Comparison of ENCODE assay signal across 25 cellular contexts in the genomic region with DNA sequence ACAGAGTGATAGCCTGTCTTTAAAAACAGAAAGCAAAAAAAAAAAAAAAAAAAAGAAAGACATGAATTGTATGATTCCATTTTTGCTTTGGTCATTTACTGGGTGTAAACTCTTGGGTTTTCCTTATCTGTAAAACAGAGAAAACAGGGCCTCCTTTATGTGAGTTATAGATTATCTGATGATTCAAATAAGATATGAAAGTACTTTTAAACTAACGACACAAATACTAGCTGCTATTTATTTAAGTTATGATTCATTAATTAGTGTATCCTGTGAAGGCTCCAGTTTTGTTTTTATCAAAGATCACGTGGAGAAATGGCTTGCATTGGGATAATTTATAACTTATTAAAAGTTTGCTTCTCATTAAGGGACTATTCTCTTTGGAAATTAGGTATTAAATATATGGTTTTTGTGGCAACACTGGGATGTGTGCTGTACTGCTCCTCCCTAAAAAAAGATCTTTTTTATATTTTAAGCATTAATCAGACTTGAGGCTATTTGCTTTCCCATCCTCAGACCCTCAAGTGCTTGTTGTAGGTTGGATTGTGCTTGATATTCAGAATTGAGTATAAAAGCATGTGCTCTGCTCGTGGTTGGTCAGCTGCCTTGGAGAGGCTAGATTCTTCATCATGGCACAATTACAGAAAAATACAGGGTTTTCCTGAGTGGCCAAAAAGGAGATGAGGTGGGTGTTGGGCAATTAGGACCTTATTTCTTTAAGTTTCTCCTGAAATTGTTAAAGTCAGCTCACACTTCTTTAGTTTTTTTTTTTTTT. TPM values are rescaled to one million over a fixed set of nuclear protein-coding genes. Genes with fewer than 3 reads are reported as not detected.
DNase-seq lines count a peak whose midpoint lies in the region; ATAC-seq, FAIRE-seq and TF ChIP-seq lines count a peak whose summit lies in the region.
"Had no signal": no experiment of that assay in that cellular context is flagged by ENCODE, and none has a peak within 500 bp of the region (broad histone marks: within the 10 kb centered on the region; RNA-seq: fewer than 3 reads in every experiment).

No MANE protein-coding gene starts in this region.

- H3K36me3 ChIP-seq in GM12878 (ENCODE audit: control insufficient read depth in 2 of 2, insufficient read depth in 2 of 2, low read length in 1 of 2) = no peaks in the 10 kb centered on the region
- H3K36me3 ChIP-seq: HAP-1 had no signal

- SMC1A ChIA-PET in GM12878 (lab: Charles Lee; ENCODE audit: uncharacterized antibody, unreplicated experiment) = interaction anchor here (0.7 kb wide), 1 partner anchor 364 kb away, joined by 3 read pairs; no protein-coding TSS in a partner anchor

- CTCF ChIA-PET in GM12878 (lab: Yijun Ruan, JAX) = interaction anchor here (1.0 kb wide), 1 partner anchor 10 kb away, joined by 3 read pairs; no protein-coding TSS in a partner anchor

- no peaks in the 10 kb centered on the region for H3K9me3 ChIP-seq in GM12878 (replicated peaks; ENCODE audit: control insufficient read depth, insufficient read depth, low read length)
- H3K9me3 ChIP-seq: BLaER1, HAP-1 had no signal

- no peak overlapping the region for H3K27ac ChIP-seq in GM12878 (ENCODE audit: control insufficient read depth, insufficient read depth)
- H3K27ac ChIP-seq: 22Rv1, BLaER1, C4-2B had no signal

- H4K20me1 ChIP-seq in GM12878 (ENCODE audit: control insufficient read depth, insufficient read depth) = no peaks in the 10 kb centered on the region

- TF ChIP-seq EP300 in GM12878 (IDR thresholded peaks at IDR 0.05; ENCODE audit: borderline replicate concordance in 1 of 2, control insufficient read depth in 1 of 2, low read depth in 2 of 2, low read length in 2 of 2) = no peak

- intact Hi-C loops in GM12878 (cut with micrococcal nuclease; ENCODE audit: unreplicated experiment) = no loop called here

- DNase-seq in COLO829 (ENCODE audit: low spot score) (peak; percentile 67), SK-MEL-5 (ENCODE audit: low read depth, low spot score) (peak; percentile 73), GM12878 (ENCODE audit: low read depth, low spot score) (no peak), foreskin melanocyte (peak; percentile 81), SIG-M5 treated with dmso at 0.1 percent for 504 hours (lab: John Stamatoyannopoulos, UW; ENCODE audit: unreplicated experiment) (no peak), HCEC 1CT (no peak), frontal cortex (ENCODE audit: low spot score in 2 of 2) (no peak)
- DNase-seq: CD4-positive, CD25-positive, alpha-beta regulatory T cell; CD8-positive, alpha-beta T cell; DMS53; DMS79 treated with DMSO at 0.1 percent for 48 hours; GF-D8; GOT3 had no signal

- H3K9ac ChIP-seq in GM12878 (ENCODE audit: control insufficient read depth, insufficient read depth, low read length) = no peak overlapping the region
- H3K9ac ChIP-seq: BLaER1 had no signal

- peak; percentile 33 for ATAC-seq in GM12878
- ATAC-seq in SK-N-SH treated with all-trans-retinoic acid at 6 μM for 48 hours = no peak
- ATAC-seq: CD8-positive, alpha-beta T cell had no signal

- no peak for TF ChIP-seq RAD21 in GM12878 (IDR thresholded peaks at IDR 0.05; ENCODE audit: insufficient read depth, low read depth, low read length)

- H3K4me2 ChIP-seq in GM12878 (ENCODE audit: control insufficient read depth, insufficient read depth) = no peak overlapping the region
- H3K4me2 ChIP-seq: BLaER1 had no signal

- 0% methylated on average over 3 of the region's 3 CpGs for WGBS in GM12878 (ENCODE audit: insufficient coverage, insufficient replicate concordance, low lambda C conversion rate, missing lambda C conversion rate)

- POLR2A ChIA-PET in GM12878 (lab: Charles Lee) = no interaction called here

- H3K79me2 ChIP-seq in GM12878 (ENCODE audit: control insufficient read depth, insufficient read depth, low read length) = no peaks in the 10 kb centered on the region

- RAD21 ChIA-PET in GM12878 (lab: Charles Lee; ENCODE audit: unreplicated experiment) = no interaction called here

- FAIRE-seq in GM12878 (lab: Jason Lieb, UNC) = no peak
- no peak for FAIRE-seq in frontal cortex (lab: Jason Lieb, UNC)
- FAIRE-seq: A204.1, GM19239, H54 had no signal

- H3K4me3 ChIP-seq in GM12878 = no peak overlapping the region
- H3K4me3 ChIP-seq: BLaER1, HAP-1 had no signal

- no peak for TF ChIP-seq CTCF in GM12878 (IDR thresholded peaks at IDR 0.05 in 2 of 3, conservative IDR thresholded peaks at IDR 0.05 in 1 of 3; ENCODE audit: control insufficient read depth in 2 of 3, extremely low read depth in 1 of 3, insufficient read depth in 1 of 3, low read depth in 3 of 3, low read length in 3 of 3)

- H2AFZ ChIP-seq in GM12878 (ENCODE audit: control insufficient read depth, low read depth, low read length) = no peak overlapping the region

- in situ Hi-C loops in SK-MEL-5 (cut with HindIII; ENCODE audit: low pct_unique_long_range_greater_than_20kb, low sequenced_read_pairs) = no loop called here
- in situ Hi-C loops in GM12878 (cut with MboI) = no loop called here

- H3K4me1 ChIP-seq in GM12878 (ENCODE audit: control insufficient read depth, insufficient read depth, low read length) = no peaks in the 10 kb centered on the region
- H3K4me1 ChIP-seq: HAP-1 had no signal

- H3K27me3 ChIP-seq in GM12878 (replicated peaks in 1 of 2; ENCODE audit: control insufficient read depth in 2 of 2, insufficient read depth in 2 of 2, low read length in 1 of 2) = no peaks in the 10 kb centered on the region
- H3K27me3 ChIP-seq: BLaER1 had no signal

- no peak for TF ChIP-seq POLR2A in GM12878 (IDR thresholded peaks at IDR 0.05; ENCODE audit: low read depth, low read length)

- no TSS peak for BruUV-seq in GM12878 (replicated peaks; lab: Mats Ljungman, UMichigan)

TF ChIP-seq in GM12878, 131 proteins besides CTCF, POLR2A, EP300 and RAD21 (continues in another document):
- TF ChIP-seq E4F1 (IDR thresholded peaks at IDR 0.05; ENCODE audit: borderline replicate concordance, partially characterized antibody) = no peak
- TF ChIP-seq TCF12 (IDR thresholded peaks at IDR 0.05; ENCODE audit: low read depth, low read length) = no peak
- no peak for TF ChIP-seq CBX5 (IDR thresholded peaks at IDR 0.05; ENCODE audit: low read depth)

TF ChIP-seq in SK-N-SH treated with all-trans-retinoic acid at 6 μM for 48 hours, 23 proteins besides CTCF, POLR2A, EP300 and RAD21 (continues in another document):
- TF ChIP-seq ZNF565 (CRISPR knock-in tag; conservative IDR thresholded peaks at IDR 0.05; ENCODE audit: low read depth) (no peak), ZNF70 (CRISPR knock-in tag; IDR thresholded peaks at IDR 0.05) (no peak), ZFP3 (CRISPR knock-in tag; IDR thresholded peaks at IDR 0.05) (no peak)
- TF ChIP-seq, protein P1, sequence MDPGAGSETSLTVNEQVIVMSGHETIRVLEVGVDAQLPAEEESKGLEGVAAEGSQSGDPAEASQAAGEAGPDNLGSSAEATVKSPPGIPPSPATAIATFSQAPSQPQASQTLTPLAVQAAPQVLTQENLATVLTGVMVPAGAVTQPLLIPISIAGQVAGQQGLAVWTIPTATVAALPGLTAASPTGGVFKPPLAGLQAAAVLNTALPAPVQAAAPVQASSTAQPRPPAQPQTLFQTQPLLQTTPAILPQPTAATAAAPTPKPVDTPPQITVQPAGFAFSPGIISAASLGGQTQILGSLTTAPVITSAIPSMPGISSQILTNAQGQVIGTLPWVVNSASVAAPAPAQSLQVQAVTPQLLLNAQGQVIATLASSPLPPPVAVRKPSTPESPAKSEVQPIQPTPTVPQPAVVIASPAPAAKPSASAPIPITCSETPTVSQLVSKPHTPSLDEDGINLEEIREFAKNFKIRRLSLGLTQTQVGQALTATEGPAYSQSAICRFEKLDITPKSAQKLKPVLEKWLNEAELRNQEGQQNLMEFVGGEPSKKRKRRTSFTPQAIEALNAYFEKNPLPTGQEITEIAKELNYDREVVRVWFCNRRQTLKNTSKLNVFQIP (CRISPR knock-in tag; IDR thresholded peaks at IDR 0.05; ENCODE audit: borderline replicate concordance, low read depth) = no peak

RNA-seq across cellular contexts. Expression of gene NRG3, which starts 39.9 kb away (rescaled TPM):
- total RNA-seq in SK-MEL-5 (2014; rRNA removed; shearing (Covaris generic)) = 4.1 and 4.6 TPM in 2 replicates
- polyA plus RNA-seq in SK-MEL-5 (2015; cell fraction: cytosol; rRNA removed) = 8.9 and 12.3 TPM in 2 replicates
- 10.9 and 16.8 TPM in 2 replicates for polyA plus RNA-seq in SK-MEL-5 (2015; cell fraction: nucleus; rRNA removed)
- not detected in 2 replicates for total RNA-seq in GM12878 (2013; cell fraction: nucleolus; rRNA removed)
- total RNA-seq in GM12878 (2014; rRNA removed) = 0.05 and 0.11 TPM in 2 replicates
- total RNA-seq in GM12878 (2014; rRNA removed; fragmentation: Illumina TruSeq; extraction: Trizol) = 0.14 and 0.22 TPM in 2 replicates
- total RNA-seq in GM12878 (2021) = 0.41 and 0.45 TPM in 2 replicates
- polyA plus RNA-seq in GM12878 (2011; ENCODE audit: low read depth) = not detected
- 0.03 TPM in 1 of 2 replicates, not detected in the other for polyA plus RNA-seq in GM12878 (2011; rRNA removed)
- polyA plus RNA-seq in GM12878 (2011; cell fraction: cytosol; rRNA removed) = 0.04 and 0.07 TPM in 2 replicates
- 0.06 and 0.16 TPM in 2 replicates for polyA plus RNA-seq in GM12878 (2011; cell fraction: nucleus; rRNA removed)
- 0.06 TPM in 1 of 2 replicates, not detected in the other for polyA plus RNA-seq in GM12878 (2012)
- polyA plus RNA-seq in GM12878 (2014; fragmentation: Illumina TruSeq; extraction: Trizol) = 0.24 and 0.29 TPM in 2 replicates
- under 1 TPM in 1 of 2 experiments, not detected in 1; 0.15 TPM for polyA plus RNA-seq in GM12878 (2014; fragmentation: Nextera tagmentation; extraction: Ambion mirVana)
- polyA plus RNA-seq in GM12878 (2014; rRNA removed) = 0.08 and 0.17 TPM in 2 replicates
- polyA plus RNA-seq in GM12878 (2016; fragmentation: Nextera tagmentation; extraction: Ambion mirVana) = not detected
- polyA minus RNA-seq in GM12878 (2011; rRNA and poly(A)+ RNA removed) = not detected in 2 replicates
- not detected in 2 replicates for polyA minus RNA-seq in GM12878 (2011; cell fraction: cytosol; rRNA and poly(A)+ RNA removed)
- not detected in 2 replicates for polyA minus RNA-seq in GM12878 (2011; cell fraction: nucleus; rRNA and poly(A)+ RNA removed)
- 12.2 TPM for total RNA-seq in frontal cortex
- total RNA-seq: B cell; CD4-positive, CD25-positive, alpha-beta regulatory T cell; CD8-positive, alpha-beta T cell; Daoy; G401 had no signal
- polyA plus RNA-seq: AG04450; CD4-positive, CD25-positive, alpha-beta regulatory T cell had no signal

Comparison
In these comparisons a context has a peak if more than half of its experiments do, and no peak if none do; other contexts are left out.
1. DNase-seq: peak in COLO829 (single experiment), SK-MEL-5 (single experiment) and foreskin melanocyte (single experiment); none in GM12878 (single experiment), SIG-M5 treated with dmso at 0.1 percent for 504 hours (single experiment), HCEC 1CT (single experiment) and frontal cortex (0 of 2).